ENCODE assay signal across 1 cellular context in genomic region chr6:28124350-28124970, GRCh38.
A peak's percentile ranks its signal among the peaks of the same experiment; 100 is the strongest.
TF ChIP-seq lines count a peak whose summit lies in the region.

TSS of gene ZSCAN16 (plus strand) at chr6:28124609. CDS start at chr6:28125444, 835 bp downstream.

TF ChIP-seq in HEK293, 187 proteins besides CTCF, POLR2A, EP300 and RAD21 (continued from another document and continues in another):
- no peak for TF ChIP-seq ZBTB21 (tag by site-specific recombination; IDR thresholded peaks at IDR 0.05)
- peak; percentile 69; the same call in 1 of the 2 replicates for TF ChIP-seq BCL11B (tag by site-specific recombination; IDR thresholded peaks at IDR 0.05; ENCODE audit: low read depth)
- no peak for TF ChIP-seq ZNF10 (tag by site-specific recombination; IDR thresholded peaks at IDR 0.05)
- no peak for TF ChIP-seq ZNF473 (tag by site-specific recombination; IDR thresholded peaks at IDR 0.05)
- TF ChIP-seq ZNF248 (tag by site-specific recombination; IDR thresholded peaks at IDR 0.05): no peak
- no peak for TF ChIP-seq ZNF621 (tag by site-specific recombination; IDR thresholded peaks at IDR 0.05)
- no peak for TF ChIP-seq ZNF785 (tag by site-specific recombination; IDR thresholded peaks at IDR 0.05)
- TF ChIP-seq ZNF701 (tag by site-specific recombination; IDR thresholded peaks at IDR 0.05): no peak
- TF ChIP-seq ZNF776 (tag by site-specific recombination; IDR thresholded peaks at IDR 0.05; ENCODE audit: borderline replicate concordance): no peak
- TF ChIP-seq, protein P1, sequence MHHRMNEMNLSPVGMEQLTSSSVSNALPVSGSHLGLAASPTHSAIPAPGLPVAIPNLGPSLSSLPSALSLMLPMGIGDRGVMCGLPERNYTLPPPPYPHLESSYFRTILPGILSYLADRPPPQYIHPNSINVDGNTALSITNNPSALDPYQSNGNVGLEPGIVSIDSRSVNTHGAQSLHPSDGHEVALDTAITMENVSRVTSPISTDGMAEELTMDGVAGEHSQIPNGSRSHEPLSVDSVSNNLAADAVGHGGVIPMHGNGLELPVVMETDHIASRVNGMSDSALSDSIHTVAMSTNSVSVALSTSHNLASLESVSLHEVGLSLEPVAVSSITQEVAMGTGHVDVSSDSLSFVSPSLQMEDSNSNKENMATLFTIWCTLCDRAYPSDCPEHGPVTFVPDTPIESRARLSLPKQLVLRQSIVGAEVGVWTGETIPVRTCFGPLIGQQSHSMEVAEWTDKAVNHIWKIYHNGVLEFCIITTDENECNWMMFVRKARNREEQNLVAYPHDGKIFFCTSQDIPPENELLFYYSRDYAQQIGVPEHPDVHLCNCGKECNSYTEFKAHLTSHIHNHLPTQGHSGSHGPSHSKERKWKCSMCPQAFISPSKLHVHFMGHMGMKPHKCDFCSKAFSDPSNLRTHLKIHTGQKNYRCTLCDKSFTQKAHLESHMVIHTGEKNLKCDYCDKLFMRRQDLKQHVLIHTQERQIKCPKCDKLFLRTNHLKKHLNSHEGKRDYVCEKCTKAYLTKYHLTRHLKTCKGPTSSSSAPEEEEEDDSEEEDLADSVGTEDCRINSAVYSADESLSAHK (tag by site-specific recombination; IDR thresholded peaks at IDR 0.05): no peak
- no peak for TF ChIP-seq HOXA7 (CRISPR knock-in tag; IDR thresholded peaks at IDR 0.05; ENCODE audit: borderline replicate concordance)
- peak; percentile 51; the same call in 1 of the 2 replicates for TF ChIP-seq ZFP69B (tag by site-specific recombination; IDR thresholded peaks at IDR 0.05)
- no peak for TF ChIP-seq ZNF223 (tag by site-specific recombination; IDR thresholded peaks at IDR 0.05)
- no peak for TF ChIP-seq PRDM1 (tag by site-specific recombination; IDR thresholded peaks at IDR 0.05)
- TF ChIP-seq ZNF692 (tag by site-specific recombination; IDR thresholded peaks at IDR 0.05): peak; percentile 68; the same call in 1 of the 2 replicates
- no peak for TF ChIP-seq AEBP2 (tag by site-specific recombination; IDR thresholded peaks at IDR 0.05; ENCODE audit: borderline replicate concordance)
- no peak for TF ChIP-seq PRDM2 (tag by site-specific recombination; IDR thresholded peaks at IDR 0.05; ENCODE audit: borderline replicate concordance)
- 0 out of 2 replicates have a peak, but pooled peaks have one; percentile 67 for TF ChIP-seq ZFP37 (tag by site-specific recombination; IDR thresholded peaks at IDR 0.05)
- TF ChIP-seq ZNF169 (tag by site-specific recombination; IDR thresholded peaks at IDR 0.05): no peak
- no peak for TF ChIP-seq ZNF274 (IDR thresholded peaks at IDR 0.05; ENCODE audit: low read length)
- TF ChIP-seq ZNF274 (tag by site-specific recombination; IDR thresholded peaks at IDR 0.05; ENCODE audit: borderline replicate concordance): no peak
- TF ChIP-seq WT1 (tag by site-specific recombination; IDR thresholded peaks at IDR 0.05): no peak; the same call in 1 of the 2 replicates
- TF ChIP-seq EGR2 (tag by site-specific recombination; IDR thresholded peaks at IDR 0.05; ENCODE audit: low read depth): no peak
- peak; percentile 86 for TF ChIP-seq SP2 (tag by site-specific recombination; IDR thresholded peaks at IDR 0.05)
- peak; percentile 24 for TF ChIP-seq ZBTB26 (tag by site-specific recombination; optimal IDR thresholded peaks at IDR 0.05)
- peak; percentile 89 for TF ChIP-seq ZBTB20 (tag by site-specific recombination; IDR thresholded peaks at IDR 0.05)
- TF ChIP-seq, protein P2, sequence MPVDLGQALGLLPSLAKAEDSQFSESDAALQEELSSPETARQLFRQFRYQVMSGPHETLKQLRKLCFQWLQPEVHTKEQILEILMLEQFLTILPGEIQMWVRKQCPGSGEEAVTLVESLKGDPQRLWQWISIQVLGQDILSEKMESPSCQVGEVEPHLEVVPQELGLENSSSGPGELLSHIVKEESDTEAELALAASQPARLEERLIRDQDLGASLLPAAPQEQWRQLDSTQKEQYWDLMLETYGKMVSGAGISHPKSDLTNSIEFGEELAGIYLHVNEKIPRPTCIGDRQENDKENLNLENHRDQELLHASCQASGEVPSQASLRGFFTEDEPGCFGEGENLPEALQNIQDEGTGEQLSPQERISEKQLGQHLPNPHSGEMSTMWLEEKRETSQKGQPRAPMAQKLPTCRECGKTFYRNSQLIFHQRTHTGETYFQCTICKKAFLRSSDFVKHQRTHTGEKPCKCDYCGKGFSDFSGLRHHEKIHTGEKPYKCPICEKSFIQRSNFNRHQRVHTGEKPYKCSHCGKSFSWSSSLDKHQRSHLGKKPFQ (tag by site-specific recombination; IDR thresholded peaks at IDR 0.05): no peak
- TF ChIP-seq KLF7 (tag by site-specific recombination; IDR thresholded peaks at IDR 0.05; ENCODE audit: borderline replicate concordance): no peak
- TF ChIP-seq, protein P3, sequence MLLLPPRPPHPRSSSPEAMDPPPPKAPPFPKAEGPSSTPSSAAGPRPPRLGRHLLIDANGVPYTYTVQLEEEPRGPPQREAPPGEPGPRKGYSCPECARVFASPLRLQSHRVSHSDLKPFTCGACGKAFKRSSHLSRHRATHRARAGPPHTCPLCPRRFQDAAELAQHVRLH (tag by site-specific recombination; IDR thresholded peaks at IDR 0.05): no peak
- TF ChIP-seq ZNF560 (tag by site-specific recombination; IDR thresholded peaks at IDR 0.05; ENCODE audit: borderline replicate concordance): no peak
- 0 out of 2 replicates have a peak, but pooled peaks have one; percentile 41 for TF ChIP-seq ZNF2 (tag by site-specific recombination; IDR thresholded peaks at IDR 0.05)
- TF ChIP-seq ZNF529 (tag by site-specific recombination; IDR thresholded peaks at IDR 0.05; ENCODE audit: insufficient replicate concordance): no peak
- no peak for TF ChIP-seq ZNF311 (tag by site-specific recombination; IDR thresholded peaks at IDR 0.05; ENCODE audit: borderline replicate concordance)
- no peak for TF ChIP-seq ZNF214 (tag by site-specific recombination; IDR thresholded peaks at IDR 0.05; ENCODE audit: borderline replicate concordance)
- no peak for TF ChIP-seq ZNF514 (tag by site-specific recombination; IDR thresholded peaks at IDR 0.05)
- TF ChIP-seq ZNF184 (tag by site-specific recombination; IDR thresholded peaks at IDR 0.05): no peak
- TF ChIP-seq ZNF133 (tag by site-specific recombination; IDR thresholded peaks at IDR 0.05): no peak
- TF ChIP-seq ZNF518A (tag by site-specific recombination; conservative IDR thresholded peaks at IDR 0.05; ENCODE audit: low read depth): peak; percentile 64
- TF ChIP-seq BCL11A (tag by site-specific recombination; IDR thresholded peaks at IDR 0.05; ENCODE audit: low read depth): 0 out of 2 replicates have a peak, but pooled peaks have one; percentile 46
- TF ChIP-seq ZNF202 (tag by site-specific recombination; IDR thresholded peaks at IDR 0.05; ENCODE audit: borderline replicate concordance): no peak
